Comparison of ENCODE assay signal across 12 cellular contexts in genomic region chr15:83068054-83068453, GRCh38. TPM values are rescaled to one million over a fixed set of nuclear protein-coding genes. Genes with fewer than 3 reads are reported as not detected.
DNase-seq lines count a peak whose midpoint lies in the region; ATAC-seq and TF ChIP-seq lines count a peak whose summit lies in the region.
"Had no signal": no experiment of that assay in that cellular context is flagged by ENCODE, and none has a peak within 500 bp of the region (broad histone marks: within the 10 kb centered on the region; RNA-seq: fewer than 3 reads in every experiment).

No MANE protein-coding gene starts in this region.

- intact Hi-C loops in activated B cell treated with CpG ODN at 0.5 μM for 24 hours (cut with micrococcal nuclease) (no loop called here), left lung (cut with DNase I) (no loop called here), A673 (cut with micrococcal nuclease; ENCODE audit: unreplicated experiment) (no loop called here)

- peak overlapping the region; percentile 32 for H3K27ac Mint-ChIP-seq in T-helper 1 cell treated with Interleukin-12 subunit alpha and Interleukin-12 subunit beta and Interleukin-4 antibody, amounts not matched to agents 30 μg/mL and 1 μg/mL, for 36 hours
- H3K27ac Mint-ChIP-seq in activated B cell treated with CpG ODN at 0.5 μM for 24 hours, result peak overlapping the region; percentile 73
- peak overlapping the region; percentile 85 for H3K27ac Mint-ChIP-seq in stimulated activated naive B cell treated with anti-CD40 and anti-IgM and Interleukin-4, amounts not matched to agents 10 μg/mL and 1 μg/mL and 100 μg/mL, for 72 hours

- POLR2A ChIA-PET in activated B cell treated with CpG ODN at 0.5 μM for 24 hours (lab: Charles Lee) (interaction anchor here (2.8 to 3.4 kb wide), 2 partner anchors 40 to 528 kb away, joined by 18 to 22 read pairs; partner anchors contain the start of genes RPS17 and TM6SF1), A673 (lab: Charles Lee; ENCODE audit: low non-redundant PET) (no interaction called here)

- H3K4me1 ChIP-seq in left lung, result peaks cover 19 to 42% of the 10 kb centered on the region in 2 donors
- peaks cover 24% of the 10 kb centered on the region for H3K4me1 ChIP-seq in A673 (ENCODE audit: insufficient read depth, low read length, poor library complexity, severe bottlenecking)

- no peak overlapping the region for H3K4me3 ChIP-seq in left lung
- no peak overlapping the region for H3K4me3 ChIP-seq in foreskin fibroblast (ENCODE audit: low read depth in 1 of 2, low read length in 2 of 2)
- H3K4me3 ChIP-seq in A673 (ENCODE audit: low read depth, low read length, poor library complexity, severe bottlenecking), result no peak overlapping the region

- no peak for TF ChIP-seq CTCF in activated B cell treated with CpG ODN at 0.5 μM for 24 hours (IDR thresholded peaks at IDR 0.05)
- TF ChIP-seq CTCF in left lung (IDR thresholded peaks at IDR 0.05), result no peak
- TF ChIP-seq CTCF in foreskin fibroblast (IDR thresholded peaks at IDR 0.05; ENCODE audit: low read depth, low read length), result no peak
- TF ChIP-seq CTCF in A673 (conservative IDR thresholded peaks at IDR 0.05; ENCODE audit: low read depth, low read length), result no peak

- peak overlapping the region; percentile 97 to 98 for H3K27ac ChIP-seq in left lung
- no peak overlapping the region for H3K27ac ChIP-seq in A673 (ENCODE audit: low read depth, low read length, poor library complexity, severe bottlenecking)

- H3K36me3 Mint-ChIP-seq in T-helper 1 cell treated with Interleukin-12 subunit alpha and Interleukin-12 subunit beta and Interleukin-4 antibody, amounts not matched to agents 30 μg/mL and 1 μg/mL, for 36 hours (ENCODE audit: low read depth), result peaks cover 14% of the 10 kb centered on the region
- peaks cover 8% of the 10 kb centered on the region for H3K36me3 Mint-ChIP-seq in activated B cell treated with CpG ODN at 0.5 μM for 24 hours (ENCODE audit: low read depth)
- peaks cover 6 to 9% of the 10 kb centered on the region in 2 donors for H3K36me3 Mint-ChIP-seq in stimulated activated naive B cell treated with anti-CD40 and anti-IgM and Interleukin-4, amounts not matched to agents 10 μg/mL and 1 μg/mL and 100 μg/mL, for 72 hours

- no TSS peak for BruUV-seq in A673 (replicated peaks; lab: Mats Ljungman, UMichigan)

- DNase-seq in T-helper 1 cell, result no peak
- no peak for DNase-seq in activated B cell treated with CpG ODN at 0.5 μM for 24 hours
- DNase-seq in left lung, result no peak
- no peak for DNase-seq in stimulated activated naive B cell treated with anti-CD40 and anti-IgM and Interleukin-4, amounts not matched to agents 10 μg/mL and 1 μg/mL and 100 μg/mL, for 72 hours
- DNase-seq in foreskin fibroblast, result no peak
- no peak for DNase-seq in activated CD4-positive, CD25-positive, alpha-beta regulatory T cell treated with anti-CD3 and anti-CD28 coated beads, Interleukin-2, amount 50 U/mL, for 72 hours
- no peak for DNase-seq in A673 (ENCODE audit: low spot score)
- DNase-seq: KG1 had no signal

- H3K36me3 ChIP-seq in left lung (no peaks in the 10 kb centered on the region), A673 (ENCODE audit: insufficient read depth, low read length, poor library complexity, severe bottlenecking) (no peaks in the 10 kb centered on the region)
- H3K36me3 ChIP-seq: HAP-1 had no signal

- peak overlapping the region; percentile 55 for H3K4me3 Mint-ChIP-seq in T-helper 1 cell treated with Interleukin-12 subunit alpha and Interleukin-12 subunit beta and Interleukin-4 antibody, amounts not matched to agents 30 μg/mL and 1 μg/mL, for 36 hours
- H3K4me3 Mint-ChIP-seq in activated B cell treated with CpG ODN at 0.5 μM for 24 hours, result peak overlapping the region; percentile 87
- peak overlapping the region in 1 of 2 donors; percentile 78 for H3K4me3 Mint-ChIP-seq in stimulated activated naive B cell treated with anti-CD40 and anti-IgM and Interleukin-4, amounts not matched to agents 10 μg/mL and 1 μg/mL and 100 μg/mL, for 72 hours

- H3K27me3 Mint-ChIP-seq in T-helper 1 cell treated with Interleukin-12 subunit alpha and Interleukin-12 subunit beta and Interleukin-4 antibody, amounts not matched to agents 30 μg/mL and 1 μg/mL, for 36 hours (ENCODE audit: low read depth), result no peaks in the 10 kb centered on the region
- no peaks in the 10 kb centered on the region for H3K27me3 Mint-ChIP-seq in activated B cell treated with CpG ODN at 0.5 μM for 24 hours
- peaks cover 0 to 7% of the 10 kb centered on the region in 2 donors for H3K27me3 Mint-ChIP-seq in stimulated activated naive B cell treated with anti-CD40 and anti-IgM and Interleukin-4, amounts not matched to agents 10 μg/mL and 1 μg/mL and 100 μg/mL, for 72 hours

- peaks cover 21% of the 10 kb centered on the region for H3K4me1 Mint-ChIP-seq in T-helper 1 cell treated with Interleukin-12 subunit alpha and Interleukin-12 subunit beta and Interleukin-4 antibody, amounts not matched to agents 30 μg/mL and 1 μg/mL, for 36 hours (ENCODE audit: low read depth)
- peaks cover 9% of the 10 kb centered on the region for H3K4me1 Mint-ChIP-seq in activated B cell treated with CpG ODN at 0.5 μM for 24 hours
- peaks cover 13% of the 10 kb centered on the region in 2 donors for H3K4me1 Mint-ChIP-seq in stimulated activated naive B cell treated with anti-CD40 and anti-IgM and Interleukin-4, amounts not matched to agents 10 μg/mL and 1 μg/mL and 100 μg/mL, for 72 hours

- H3K27me3 ChIP-seq in left lung, result no peaks in the 10 kb centered on the region
- no peaks in the 10 kb centered on the region for H3K27me3 ChIP-seq in A673 (replicated peaks; ENCODE audit: insufficient read depth, low read depth, low read length, poor library complexity)

- peaks cover 0 to 11% of the 10 kb centered on the region in 2 donors for H3K9me3 ChIP-seq in left lung
- no peaks in the 10 kb centered on the region for H3K9me3 ChIP-seq in A673 (ENCODE audit: low read depth, low read length, poor library complexity, severe bottlenecking)

- H3K9me3 Mint-ChIP-seq in T-helper 1 cell treated with Interleukin-12 subunit alpha and Interleukin-12 subunit beta and Interleukin-4 antibody, amounts not matched to agents 30 μg/mL and 1 μg/mL, for 36 hours, result peaks cover 12% of the 10 kb centered on the region
- peaks cover 2% of the 10 kb centered on the region for H3K9me3 Mint-ChIP-seq in activated B cell treated with CpG ODN at 0.5 μM for 24 hours
- H3K9me3 Mint-ChIP-seq in stimulated activated naive B cell treated with anti-CD40 and anti-IgM and Interleukin-4, amounts not matched to agents 10 μg/mL and 1 μg/mL and 100 μg/mL, for 72 hours, result peaks cover 2 to 4% of the 10 kb centered on the region in 2 donors

- CTCF ChIA-PET in activated B cell treated with CpG ODN at 0.5 μM for 24 hours (lab: Charles Lee), result no interaction called here
- CTCF ChIA-PET in A673 (lab: Charles Lee), result no interaction called here

- ATAC-seq in activated B cell treated with CpG ODN at 0.5 μM for 24 hours (ENCODE audit: low read depth) (no peak), left lung (no peak)
- ATAC-seq in stimulated activated naive B cell treated with anti-CD40 and anti-IgM and Interleukin-4, amounts not matched to agents 10 μg/mL and 1 μg/mL and 100 μg/mL, for 72 hours (replicated peaks), result no peak

RNA-seq across cellular contexts. Expression of gene BTBD1, which starts 1.0 kb away (rescaled TPM):
- total RNA-seq in activated B cell treated with CpG ODN at 0.5 μM for 24 hours, result 47.9 and 54.2 TPM in 2 replicates
- 10 to 100 TPM; 41.4 to 46.4 TPM for total RNA-seq in left lung
- total RNA-seq in A673 (2021), result 56.7 and 58.3 TPM in 2 replicates

RNA-seq across cellular contexts. Expression of gene TM6SF1, which starts 39.4 kb away (rescaled TPM):
- total RNA-seq in activated B cell treated with CpG ODN at 0.5 μM for 24 hours, result 3.9 and 4.1 TPM in 2 replicates
- 10 to 100 TPM; 13.0 to 22.9 TPM for total RNA-seq in left lung
- total RNA-seq in A673 (2021), result 1.8 and 2.4 TPM in 2 replicates
- total RNA-seq: A172, RPMI7951 had no signal

RNA-seq across cellular contexts. Expression of gene C15orf40, which starts 56.6 kb away (rescaled TPM):
- total RNA-seq in activated B cell treated with CpG ODN at 0.5 μM for 24 hours (33.3 and 41.9 TPM in 2 replicates), left lung (10 to 100 TPM; 13.0 to 20.2 TPM), A673 (2021) (20.6 and 30.6 TPM in 2 replicates)

Comparison
In these comparisons a context has a peak if more than half of its experiments do, and no peak if none do; other contexts are left out.
1. H3K27ac Mint-ChIP-seq: peak in every context shown above with its lines; median percentile 85 in stimulated activated naive B cell treated with anti-CD40 and anti-IgM and Interleukin-4, amounts not matched to agents 10 μg/mL and 1 μg/mL and 100 μg/mL, for 72 hours; 73 in activated B cell treated with CpG ODN at 0.5 μM for 24 hours; 32 in T-helper 1 cell treated with Interleukin-12 subunit alpha and Interleukin-12 subunit beta and Interleukin-4 antibody, amounts not matched to agents 30 μg/mL and 1 μg/mL, for 36 hours.